Comparison of ENCODE assay signal across 28 cellular contexts in genomic region chr19:34489175-34489574, GRCh38.
"Had no signal": no experiment of that assay in that cellular context is flagged by ENCODE, and none has a peak within 500 bp of the region (broad histone marks: within the 10 kb centered on the region; RNA-seq: fewer than 3 reads in every experiment).

No MANE protein-coding gene starts in this region.

- H3K36me3 Mint-ChIP-seq: activated naive CD8-positive, alpha-beta T cell treated with anti-CD3 and anti-CD28 coated beads for 36 hours; immature natural killer cell; natural killer cell treated with Interleukin-12 subunit alpha and Interleukin-12 subunit beta and Interleukin-15 and Interleukin-18, amount 100 ng/mL, for 72 hours had no signal

- H3K27ac Mint-ChIP-seq: activated CD4-positive, alpha-beta memory T cell treated with anti-CD3 and anti-CD28 coated beads, Interleukin-2, amount 10 ng/mL, durations not matched to agents 7 days and 5 days; activated CD4-positive, alpha-beta T cell treated with anti-CD3 and anti-CD28 coated beads, Interleukin-2, amount 10 ng/mL, durations not matched to agents 7 days and 5 days; activated naive CD8-positive, alpha-beta T cell treated with anti-CD3 and anti-CD28 coated beads for 36 hours; activated T-cell treated with anti-CD3 and anti-CD28 coated beads, Interleukin-2, amount 50 U/mL, for 24 hours; activated T-helper 2 cell treated with anti-CD3 and anti-CD28 coated beads, Interferon-gamma antibody, Interleukin-2, Interleukin-4, amounts not matched to agents 10 μg/mL and 5 μg/mL and 100 μg/mL, durations not matched to agents 14 hours and 24 hours and 36 hours; effector memory CD8-positive, alpha-beta T cell; immature natural killer cell; natural killer cell treated with Interleukin-12 subunit alpha and Interleukin-12 subunit beta and Interleukin-15 and Interleukin-18, amount 100 ng/mL, for 72 hours had no signal

- ATAC-seq: body of pancreas; effector memory CD8-positive, alpha-beta T cell; left lobe of liver; mucosa of descending colon; natural killer cell treated with Interleukin-12 subunit alpha and Interleukin-12 subunit beta and Interleukin-15 and Interleukin-18, amount 100 ng/mL, for 72 hours; right cardiac atrium had no signal

- H3K9me3 Mint-ChIP-seq: activated CD4-positive, alpha-beta memory T cell treated with anti-CD3 and anti-CD28 coated beads, Interleukin-2, amount 10 ng/mL, durations not matched to agents 7 days and 5 days; activated CD4-positive, alpha-beta T cell treated with anti-CD3 and anti-CD28 coated beads, Interleukin-2, amount 10 ng/mL, durations not matched to agents 7 days and 5 days; activated naive CD8-positive, alpha-beta T cell treated with anti-CD3 and anti-CD28 coated beads for 36 hours; activated T-cell treated with anti-CD3 and anti-CD28 coated beads, Interleukin-2, amount 50 U/mL, for 24 hours; activated T-helper 2 cell treated with anti-CD3 and anti-CD28 coated beads, Interferon-gamma antibody, Interleukin-2, Interleukin-4, amounts not matched to agents 10 μg/mL and 5 μg/mL and 100 μg/mL, durations not matched to agents 14 hours and 24 hours and 36 hours; effector memory CD8-positive, alpha-beta T cell; natural killer cell treated with Interleukin-12 subunit alpha and Interleukin-12 subunit beta and Interleukin-15 and Interleukin-18, amount 100 ng/mL, for 72 hours had no signal

- H3K4me3 Mint-ChIP-seq: activated CD4-positive, alpha-beta memory T cell treated with anti-CD3 and anti-CD28 coated beads, Interleukin-2, amount 10 ng/mL, durations not matched to agents 7 days and 5 days; activated CD4-positive, alpha-beta T cell treated with anti-CD3 and anti-CD28 coated beads, Interleukin-2, amount 10 ng/mL, durations not matched to agents 7 days and 5 days; activated naive CD8-positive, alpha-beta T cell treated with anti-CD3 and anti-CD28 coated beads for 36 hours; activated T-cell treated with anti-CD3 and anti-CD28 coated beads, Interleukin-2, amount 50 U/mL, for 24 hours; effector memory CD8-positive, alpha-beta T cell; immature natural killer cell; natural killer cell treated with Interleukin-12 subunit alpha and Interleukin-12 subunit beta and Interleukin-15 and Interleukin-18, amount 100 ng/mL, for 72 hours had no signal

- FAIRE-seq: endothelial cell of umbilical vein had no signal

- H3K4me1 Mint-ChIP-seq: activated CD4-positive, alpha-beta memory T cell treated with anti-CD3 and anti-CD28 coated beads, Interleukin-2, amount 10 ng/mL, durations not matched to agents 7 days and 5 days; activated CD4-positive, alpha-beta T cell treated with anti-CD3 and anti-CD28 coated beads, Interleukin-2, amount 10 ng/mL, durations not matched to agents 7 days and 5 days; activated naive CD8-positive, alpha-beta T cell treated with anti-CD3 and anti-CD28 coated beads for 36 hours; immature natural killer cell had no signal

- DNase-seq: activated CD4-positive, alpha-beta memory T cell treated with anti-CD3 and anti-CD28 coated beads, Interleukin-2, amount 10 ng/mL, durations not matched to agents 7 days and 5 days; activated CD4-positive, alpha-beta T cell treated with anti-CD3 and anti-CD28 coated beads, Interleukin-2, amount 10 ng/mL, durations not matched to agents 7 days and 5 days; activated CD4-positive, CD25-positive, alpha-beta regulatory T cell treated with anti-CD3 and anti-CD28 coated beads, Interleukin-2, amount 50 U/mL, for 72 hours; activated CD8-positive, alpha-beta memory T cell treated with anti-CD3 and anti-CD28 coated beads, Interleukin-2, amount 50 U/mL, for 48 hours; activated naive CD4-positive, alpha-beta T cell; activated naive CD8-positive, alpha-beta T cell treated with anti-CD3 and anti-CD28 coated beads for 36 hours; activated T-cell treated with anti-CD3 and anti-CD28 coated beads, Interleukin-2, amount 50 U/mL, for 24 hours; adrenal gland; body of pancreas; cerebellar nuclear complex; cortex of kidney; effector memory CD8-positive, alpha-beta T cell; head of caudate nucleus; hypothalamus; immature natural killer cell; kidney glomerular epithelial cell; mucosa of descending colon; nucleus accumbens; right cardiac atrium; stimulated activated CD4-positive, alpha-beta T cell treated with anti-CD3 and anti-CD28 coated beads, Interleukin-15, amount 100 ng/mL, for 24 hours; stimulated activated CD4-positive, alpha-beta T cell treated with anti-CD3 and anti-CD28 coated beads, Interleukin-2, amount 100 ng/mL, for 24 hours; stimulated activated naive CD4-positive, alpha-beta T cell; T-helper 2 cell; uterus had no signal
